Comparison of ENCODE assay signal across 8 cellular contexts in the genomic region with DNA sequence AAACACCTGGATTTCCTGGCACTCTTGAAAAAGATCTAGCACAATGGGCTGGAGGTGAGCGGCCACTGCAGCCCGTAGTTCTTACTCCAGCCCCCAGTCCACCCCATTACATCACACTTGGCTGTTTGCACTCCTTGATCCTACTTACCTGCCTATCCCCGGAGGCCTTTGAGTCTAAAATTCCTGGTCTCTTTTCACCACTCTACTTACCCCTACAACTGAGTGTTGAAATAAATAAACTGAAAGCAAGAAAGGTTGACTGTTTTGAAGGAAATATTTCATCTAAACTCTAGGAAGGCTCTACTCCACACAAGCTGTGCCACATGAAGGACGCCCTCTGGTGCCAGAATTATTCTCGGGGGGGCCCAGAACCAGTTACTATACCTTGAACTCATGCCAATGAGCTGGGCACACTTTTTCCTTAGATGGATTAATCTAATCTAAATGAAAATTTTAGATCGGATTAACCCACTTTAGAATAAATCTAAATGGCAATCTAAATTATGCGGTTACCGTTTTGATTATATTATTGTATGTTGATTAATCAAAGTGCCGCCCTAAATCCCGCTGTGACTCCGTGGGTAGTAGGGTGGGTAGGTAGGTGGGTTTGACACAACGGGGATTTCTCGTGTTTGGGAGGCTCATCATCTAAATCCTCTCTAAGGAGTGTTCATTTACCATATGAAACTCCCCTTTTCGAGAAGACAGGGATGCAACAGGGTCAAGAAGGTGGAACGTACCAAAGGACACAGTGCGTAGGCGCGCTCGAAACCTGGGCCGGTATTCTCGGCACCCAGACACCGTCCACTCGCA. TPM values are rescaled to one million over a fixed set of nuclear protein-coding genes. Genes with fewer than 3 reads are reported as not detected.
DNase-seq lines count a peak whose midpoint lies in the region; ATAC-seq and TF ChIP-seq lines count a peak whose summit lies in the region.

No MANE protein-coding gene starts in this region.

- WGBS in thyroid gland, 2 donors, result 4% methylated on average over 23 of the region's 23 CpGs

- peak overlapping the region; percentile 100 for H3K9ac ChIP-seq in mucosa of stomach (ENCODE audit: low read length)

- H3K4me1 ChIP-seq in mucosa of stomach (ENCODE audit: control insufficient read depth, insufficient read depth, low read length) (peaks cover 17% of the 10 kb centered on the region), thyroid gland (peaks cover 22 to 29% of the 10 kb centered on the region in 2 donors)

- no peaks in the 10 kb centered on the region for H3K27me3 Mint-ChIP-seq in activated CD4-positive, alpha-beta T cell treated with anti-CD3 and anti-CD28 coated beads, Interleukin-2, amount 10 ng/mL, durations not matched to agents 24 days and 14 days

- ATAC-seq in GM21723 (IDR thresholded peaks at IDR 0.05; ENCODE audit: unreplicated experiment) (peak; percentile 8), GM21526 (IDR thresholded peaks at IDR 0.05; ENCODE audit: low FRiP score, unreplicated experiment) (no peak)

- H3K27ac ChIP-seq in thyroid gland, result peak overlapping the region; percentile 89 to 100 (median 100)

- H3K4me3 ChIP-seq in mucosa of stomach (ENCODE audit: low read length) (peak overlapping the region; percentile 29), thyroid gland (replicated peaks in 1 of 3) (peak overlapping the region in 2 of 3 donors; percentile 18 to 19)

- peak overlapping the region; percentile 99 for H3K27ac Mint-ChIP-seq in activated CD4-positive, alpha-beta T cell treated with anti-CD3 and anti-CD28 coated beads, Interleukin-2, amount 10 ng/mL, durations not matched to agents 24 days and 14 days

- no peak for TF ChIP-seq POLR2A in thyroid gland (IDR thresholded peaks at IDR 0.05)

- no peaks in the 10 kb centered on the region for H3K27me3 ChIP-seq in mucosa of stomach (ENCODE audit: control insufficient read depth, insufficient read depth, low read length)
- no peaks in the 10 kb centered on the region for H3K27me3 ChIP-seq in thyroid gland

- peak overlapping the region; percentile 97 for H3K4me3 Mint-ChIP-seq in activated CD4-positive, alpha-beta T cell treated with anti-CD3 and anti-CD28 coated beads, Interleukin-2, amount 10 ng/mL, durations not matched to agents 24 days and 14 days

- H3K9me3 ChIP-seq in mucosa of stomach (ENCODE audit: control insufficient read depth, low read length), result no peaks in the 10 kb centered on the region
- H3K9me3 ChIP-seq in thyroid gland, result no peaks in the 10 kb centered on the region

- DNase-seq in Ammon's horn (ENCODE audit: low spot score), result peak; percentile 52
- peak; percentile 62 for DNase-seq in NCI-H2081 treated with DMSO at 0.1 percent for 48 hours (lab: John Stamatoyannopoulos, UW)
- DNase-seq in activated CD4-positive, alpha-beta T cell treated with anti-CD3 and anti-CD28 coated beads, Interleukin-2, amount 10 ng/mL, durations not matched to agents 24 days and 14 days, result peak; percentile 85
- peak; percentile 56 for DNase-seq in effector CD4-positive, alpha-beta T cell
- peak; percentile 74 to 81 for DNase-seq in thyroid gland

- peaks cover 40% of the 10 kb centered on the region for H3K36me3 Mint-ChIP-seq in activated CD4-positive, alpha-beta T cell treated with anti-CD3 and anti-CD28 coated beads, Interleukin-2, amount 10 ng/mL, durations not matched to agents 24 days and 14 days (ENCODE audit: low read depth)

- intact Hi-C loops in activated CD4-positive, alpha-beta T cell treated with anti-CD3 and anti-CD28 coated beads, Interleukin-2, amount 10 ng/mL, durations not matched to agents 24 days and 14 days (cut with micrococcal nuclease), result loop anchor here (1.0 to 5.0 kb wide), 5 partner anchors 9 to 1146 kb away; partner anchors contain the start of genes KLHL11 and ODAD4
- intact Hi-C loops in thyroid gland (cut with DNase I), result no loop called here

- peak in 3 of 6 experiments; percentile 11 to 23 (median 14) for TF ChIP-seq CTCF in thyroid gland (IDR thresholded peaks at IDR 0.05)

- H3K4me1 Mint-ChIP-seq in activated CD4-positive, alpha-beta T cell treated with anti-CD3 and anti-CD28 coated beads, Interleukin-2, amount 10 ng/mL, durations not matched to agents 24 days and 14 days, result peaks cover 39% of the 10 kb centered on the region

- H3K9me3 Mint-ChIP-seq in activated CD4-positive, alpha-beta T cell treated with anti-CD3 and anti-CD28 coated beads, Interleukin-2, amount 10 ng/mL, durations not matched to agents 24 days and 14 days, result no peaks in the 10 kb centered on the region

- peaks cover 32% of the 10 kb centered on the region for H3K36me3 ChIP-seq in mucosa of stomach (ENCODE audit: control insufficient read depth, insufficient read depth, low read length)
- peaks cover 37% of the 10 kb centered on the region in 2 donors for H3K36me3 ChIP-seq in thyroid gland

RNA-seq across cellular contexts. Expression of gene EIF1, which starts 0.7 kb away (rescaled TPM):
- total RNA-seq in activated CD4-positive, alpha-beta T cell treated with anti-CD3 and anti-CD28 coated beads, Interleukin-2, amount 10 ng/mL, durations not matched to agents 24 days and 14 days, result 837 and 858 TPM in 2 replicates
- 100 to 1,000 TPM; 119 to 171 (median 145) TPM for total RNA-seq in thyroid gland

RNA-seq across cellular contexts. Expression of gene GAST, which starts 24.1 kb away (rescaled TPM):
- total RNA-seq in activated CD4-positive, alpha-beta T cell treated with anti-CD3 and anti-CD28 coated beads, Interleukin-2, amount 10 ng/mL, durations not matched to agents 24 days and 14 days, result not detected in 2 replicates
- not detected for total RNA-seq in thyroid gland

RNA-seq across cellular contexts. Expression of gene HAP1, which starts 46.4 kb away (rescaled TPM):
- 0.02 and 0.05 TPM in 2 replicates for total RNA-seq in activated CD4-positive, alpha-beta T cell treated with anti-CD3 and anti-CD28 coated beads, Interleukin-2, amount 10 ng/mL, durations not matched to agents 24 days and 14 days
- 10 to 100 TPM in 1 of 4 donors, 1 to 10 TPM in 2, under 1 TPM in 1; 0.94 to 12.7 (median 1.9) TPM for total RNA-seq in thyroid gland
